ENCODE assay signal across 8 cellular contexts in genomic region chr12:48157889-48158370, GRCh38. TPM values are rescaled to one million over a fixed set of nuclear protein-coding genes. Genes with fewer than 3 reads are reported as not detected.
A peak's percentile ranks its signal among the peaks of the same experiment; 100 is the strongest.
DNase-seq lines count a peak whose midpoint lies in the region; ATAC-seq, FAIRE-seq and TF ChIP-seq lines count a peak whose summit lies in the region.

No MANE protein-coding gene starts in this region.

- POLR2A ChIA-PET in PC-3 (lab: Charles Lee; ENCODE audit: unreplicated experiment): no interaction called here
- POLR2A ChIA-PET in endothelial cell of umbilical vein (lab: Charles Lee): no interaction called here

- H3K79me2 ChIP-seq in PC-3 (ENCODE audit: low read length) (peaks cover 15% of the 10 kb centered on the region), endothelial cell of umbilical vein (ENCODE audit: control insufficient read depth, insufficient read depth, low read length) (peaks cover 9% of the 10 kb centered on the region)

- H3K4me1 ChIP-seq in PC-3 (ENCODE audit: insufficient read depth, low read length) (peaks cover 14% of the 10 kb centered on the region), endothelial cell of umbilical vein (ENCODE audit: control insufficient read depth, extremely low read depth, insufficient read depth, low read length) (peaks cover 3% of the 10 kb centered on the region), sigmoid colon (peaks cover 0 to 23% (median 10%) of the 10 kb centered on the region in 4 donors)

- 62 to 66% methylated on average over 3 of the region's 3 CpGs for WGBS in sigmoid colon, 2 donors

- H3K27ac ChIP-seq in PC-3 (ENCODE audit: low read length) (no peak overlapping the region), endothelial cell of umbilical vein (ENCODE audit: insufficient read depth, low read depth, low read length) (no peak overlapping the region), sigmoid colon (peak overlapping the region; percentile 84 to 90 (median 89))

- H3K4me2 ChIP-seq in PC-3 (ENCODE audit: low read length): peak overlapping the region; percentile 96
- H3K4me2 ChIP-seq in endothelial cell of umbilical vein (ENCODE audit: insufficient read depth, low read length): peak overlapping the region; percentile 60

- H2AFZ ChIP-seq in PC-3 (ENCODE audit: low read length): peak overlapping the region; percentile 97
- H2AFZ ChIP-seq in endothelial cell of umbilical vein (ENCODE audit: low read depth, low read length): peak overlapping the region; percentile 87

- H3K36me3 ChIP-seq in PC-3 (ENCODE audit: low read depth, low read length) (no peaks in the 10 kb centered on the region), endothelial cell of umbilical vein (ENCODE audit: control insufficient read depth in 2 of 2, extremely low read depth in 1 of 2, insufficient read depth in 2 of 2, low read length in 2 of 2) (no peaks in the 10 kb centered on the region), sigmoid colon (peaks cover 0 to 9% (median 6%) of the 10 kb centered on the region in 4 donors)

- no peaks in the 10 kb centered on the region for H3F3A ChIP-seq in PC-3 (ENCODE audit: low read length, unreplicated experiment)

- dilution Hi-C loops in endothelial cell of umbilical vein (cut with MboI; ENCODE audit: extremely low pct_ligation_motif_present, low sequenced_read_pairs): no loop called here

- H3K9me1 ChIP-seq in endothelial cell of umbilical vein (replicated peaks; ENCODE audit: control insufficient read depth, extremely low read depth, insufficient read depth, low read length): no peaks in the 10 kb centered on the region

- H3K9ac ChIP-seq in PC-3 (ENCODE audit: low read length): peak overlapping the region; percentile 78
- no peak overlapping the region for H3K9ac ChIP-seq in endothelial cell of umbilical vein (replicated peaks; ENCODE audit: extremely low read depth, insufficient read depth, low read length)

- H3K4me3 ChIP-seq in PC-3 (ENCODE audit: low read length) (peak overlapping the region; percentile 88), endothelial cell of umbilical vein (replicated peaks in 1 of 3; ENCODE audit: insufficient read depth in 1 of 3, low read depth in 1 of 3, low read length in 3 of 3) (peak overlapping the region in 2 of 3 experiments; percentile 28 to 66), sigmoid colon (peak overlapping the region; percentile 74 to 94 (median 89))

- no peak for TF ChIP-seq CTCF in PC-3 (conservative IDR thresholded peaks at IDR 0.05; ENCODE audit: low read depth, low read length)
- no peak for TF ChIP-seq CTCF in endothelial cell of umbilical vein (IDR thresholded peaks at IDR 0.05; ENCODE audit: extremely low read depth in 1 of 2, insufficient read depth in 1 of 2, low read depth in 1 of 2, low read length in 2 of 2)
- no peak for TF ChIP-seq CTCF in sigmoid colon (IDR thresholded peaks at IDR 0.05)
- TF ChIP-seq CTCF in GM13976 (IDR thresholded peaks at IDR 0.05; ENCODE audit: borderline replicate concordance, control extremely low read depth, extremely low read depth, insufficient read depth, missing control alignments): no peak

- DNase-seq in PC-3 (no peak), endothelial cell of umbilical vein (ENCODE audit: low read depth, low spot score) (no peak), sigmoid colon (no peak), GM13976 (ENCODE audit: low spot score) (no peak), RPMI8226 (no peak), DMS153 (lab: John Stamatoyannopoulos, UW) (no peak)

- H3K9me3 ChIP-seq in PC-3 (ENCODE audit: low read length) (no peaks in the 10 kb centered on the region), endothelial cell of umbilical vein (replicated peaks; ENCODE audit: control insufficient read depth, insufficient read depth, low read length) (no peaks in the 10 kb centered on the region), sigmoid colon (no peaks in the 10 kb centered on the region)

- CTCF ChIA-PET in PC-3 (lab: Charles Lee) (no interaction called here), endothelial cell of umbilical vein (lab: Charles Lee) (interaction anchor here (0.8 to 2.0 kb wide), 18 partner anchors 8 to 460 kb away, joined by 3 to 13 read pairs (median 4); partner anchors contain the start of genes CCDC184, PFKM and SENP1)

- no peaks in the 10 kb centered on the region for H3K9me2 ChIP-seq in PC-3 (replicated peaks; ENCODE audit: low read length)

- H3K27me3 ChIP-seq in PC-3 (ENCODE audit: low read length): no peaks in the 10 kb centered on the region
- peaks cover 4 to 7% of the 10 kb centered on the region in 2 experiments for H3K27me3 ChIP-seq in endothelial cell of umbilical vein (ENCODE audit: control insufficient read depth in 2 of 2, insufficient read depth in 2 of 2, low read length in 2 of 2)
- H3K27me3 ChIP-seq in sigmoid colon: no peaks in the 10 kb centered on the region

- in situ Hi-C loops in GM13976 (cut with MboI; ENCODE audit: low sequenced_read_pairs, unreplicated experiment): loop anchor here (25.0 kb wide), 2 partner anchors 196 to 446 kb away; partner anchors contain the start of genes RPAP3 and TMEM106C

- peak; percentile 9 for ATAC-seq in GM19035 (IDR thresholded peaks at IDR 0.05; ENCODE audit: unreplicated experiment)
- no peak for ATAC-seq in PC-3
- ATAC-seq in HG03457 (IDR thresholded peaks at IDR 0.05; ENCODE audit: unreplicated experiment): no peak

- TF ChIP-seq EP300 in sigmoid colon (IDR thresholded peaks at IDR 0.05): no peak

- intact Hi-C loops in PC-3 (cut with micrococcal nuclease) (loop anchor here (2.0 kb wide), 1 partner anchor 53 kb away; no protein-coding TSS in a partner anchor), endothelial cell of umbilical vein (cut with micrococcal nuclease) (loop anchor here (1.0 to 10.0 kb wide), 3 partner anchors 52 to 443 kb away; partner anchors contain the start of gene SENP1), sigmoid colon (cut with DNase I) (loop anchor here (1.0 to 5.0 kb wide), 2 partner anchors 39 to 53 kb away; no protein-coding TSS in a partner anchor)

- H4K20me1 ChIP-seq in PC-3 (ENCODE audit: low read length) (no peaks in the 10 kb centered on the region), endothelial cell of umbilical vein (replicated peaks; ENCODE audit: control insufficient read depth, extremely low read depth, insufficient read depth, low read length) (no peaks in the 10 kb centered on the region)

- BruUV-seq in PC-3 (replicated peaks; lab: Mats Ljungman, UMichigan): TSS peak; percentile 37
- no TSS peak for BruUV-seq in endothelial cell of umbilical vein (replicated peaks; lab: Mats Ljungman, UMichigan)

- FAIRE-seq in endothelial cell of umbilical vein (lab: Jason Lieb, UNC): peak; percentile 26

- no peak for TF ChIP-seq POLR2A in endothelial cell of umbilical vein (IDR thresholded peaks at IDR 0.05; ENCODE audit: low read depth, low read length)
- TF ChIP-seq POLR2A in sigmoid colon (IDR thresholded peaks at IDR 0.05): no peak

RNA-seq across cellular contexts. Expression of gene ASB8, which starts 0.6 kb away (rescaled TPM):
- total RNA-seq in PC-3 (2014; rRNA removed) (18.0 and 34.4 TPM in 2 replicates), endothelial cell of umbilical vein (26.5 and 29.7 TPM in 2 replicates), sigmoid colon (10 to 100 TPM; 35.6 to 64.3 (median 38.5) TPM)
- polyA plus RNA-seq in endothelial cell of umbilical vein (14.5 and 14.9 TPM in 2 replicates), sigmoid colon (10 to 100 TPM; 20.6 to 27.0 (median 25.8) TPM)
- 16.9 and 17.3 TPM in 2 replicates for polyA plus RNA-seq in endothelial cell of umbilical vein (2011; cell fraction: cytosol; rRNA removed)
- 16.9 and 19.7 TPM in 2 replicates for polyA plus RNA-seq in endothelial cell of umbilical vein (2011; cell fraction: nucleus; rRNA removed)
- polyA plus RNA-seq in endothelial cell of umbilical vein (2012): 16.5 and 24.5 TPM in 2 replicates
- 36.0 and 48.5 TPM in 2 replicates for polyA minus RNA-seq in endothelial cell of umbilical vein
- polyA minus RNA-seq in endothelial cell of umbilical vein (2011; cell fraction: cytosol; rRNA and poly(A)+ RNA removed): 21.3 TPM
- polyA minus RNA-seq in endothelial cell of umbilical vein (2011; cell fraction: nucleus; rRNA and poly(A)+ RNA removed): 16.8 and 21.0 TPM in 2 replicates

RNA-seq across cellular contexts. Expression of gene CCDC184, which starts 25.5 kb away (rescaled TPM):
- total RNA-seq in PC-3 (2014; rRNA removed): not detected in 2 replicates
- total RNA-seq in endothelial cell of umbilical vein: 0.18 TPM in 1 of 2 replicates, not detected in the other
- 0.27 and 0.39 TPM in 2 replicates for polyA plus RNA-seq in endothelial cell of umbilical vein
- 0.23 and 0.25 TPM in 2 replicates for polyA plus RNA-seq in endothelial cell of umbilical vein (2011; cell fraction: cytosol; rRNA removed)
- 0.17 TPM in 2 replicates for polyA plus RNA-seq in endothelial cell of umbilical vein (2011; cell fraction: nucleus; rRNA removed)
- 0.11 and 0.22 TPM in 2 replicates for polyA plus RNA-seq in endothelial cell of umbilical vein (2012)
- polyA minus RNA-seq in endothelial cell of umbilical vein: 0.22 TPM in 1 of 2 replicates, not detected in the other
- polyA minus RNA-seq in endothelial cell of umbilical vein (2011; cell fraction: cytosol; rRNA and poly(A)+ RNA removed): not detected
- 0.29 TPM in 1 of 2 replicates, not detected in the other for polyA minus RNA-seq in endothelial cell of umbilical vein (2011; cell fraction: nucleus; rRNA and poly(A)+ RNA removed)
- total RNA-seq in sigmoid colon: 1 to 10 TPM; 1.7 to 3.3 (median 2.1) TPM
- under 1 TPM in 2 of 3 donors, not detected in 1; 0.60 to 0.96 TPM for polyA plus RNA-seq in sigmoid colon

RNA-seq across cellular contexts. Expression of gene PFKM, which starts 38.8 kb away (rescaled TPM):
- 62.2 and 80.8 TPM in 2 replicates for total RNA-seq in PC-3 (2014; rRNA removed)
- total RNA-seq in endothelial cell of umbilical vein: 74.4 and 76.7 TPM in 2 replicates
- 49.7 and 53.4 TPM in 2 replicates for polyA plus RNA-seq in endothelial cell of umbilical vein
- polyA plus RNA-seq in endothelial cell of umbilical vein (2011; cell fraction: cytosol; rRNA removed): 49.6 and 54.8 TPM in 2 replicates
- 165 and 166 TPM in 2 replicates for polyA plus RNA-seq in endothelial cell of umbilical vein (2011; cell fraction: nucleus; rRNA removed)
- 99.6 and 139 TPM in 2 replicates for polyA plus RNA-seq in endothelial cell of umbilical vein (2012)
- polyA minus RNA-seq in endothelial cell of umbilical vein: 136 and 149 TPM in 2 replicates
- polyA minus RNA-seq in endothelial cell of umbilical vein (2011; cell fraction: cytosol; rRNA and poly(A)+ RNA removed): 35.2 TPM
- polyA minus RNA-seq in endothelial cell of umbilical vein (2011; cell fraction: nucleus; rRNA and poly(A)+ RNA removed): 36.8 and 57.4 TPM in 2 replicates
- total RNA-seq in sigmoid colon: 10 to 100 TPM; 59.2 to 70.6 (median 67.3) TPM
- polyA plus RNA-seq in sigmoid colon: 10 to 100 TPM; 15.6 to 31.1 (median 17.8) TPM

RNA-seq across cellular contexts. Expression of gene OR10AD1, which starts 45.2 kb away (rescaled TPM):
- total RNA-seq in PC-3 (2014; rRNA removed) (not detected in 2 replicates), endothelial cell of umbilical vein (not detected in 2 replicates), sigmoid colon (not detected)
- polyA plus RNA-seq in endothelial cell of umbilical vein (not detected in 2 replicates), sigmoid colon (not detected)
- polyA plus RNA-seq in endothelial cell of umbilical vein (2011; cell fraction: cytosol; rRNA removed): not detected in 2 replicates
- polyA plus RNA-seq in endothelial cell of umbilical vein (2011; cell fraction: nucleus; rRNA removed): not detected in 2 replicates
- not detected in 2 replicates for polyA plus RNA-seq in endothelial cell of umbilical vein (2012)
- not detected in 2 replicates for polyA minus RNA-seq in endothelial cell of umbilical vein
- not detected for polyA minus RNA-seq in endothelial cell of umbilical vein (2011; cell fraction: cytosol; rRNA and poly(A)+ RNA removed)
- polyA minus RNA-seq in endothelial cell of umbilical vein (2011; cell fraction: nucleus; rRNA and poly(A)+ RNA removed): not detected in 2 replicates

RNA-seq across cellular contexts. Expression of gene SENP1, which starts 52.1 kb away (rescaled TPM):
- total RNA-seq in PC-3 (2014; rRNA removed) (16.9 and 20.9 TPM in 2 replicates), endothelial cell of umbilical vein (20.5 and 21.3 TPM in 2 replicates), sigmoid colon (10 to 100 TPM; 16.9 to 26.0 (median 24.3) TPM)
- polyA plus RNA-seq in endothelial cell of umbilical vein (8.4 and 9.9 TPM in 2 replicates), sigmoid colon (1 to 10 TPM; 4.2 to 5.9 (median 4.4) TPM)
- polyA plus RNA-seq in endothelial cell of umbilical vein (2011; cell fraction: cytosol; rRNA removed): 9.3 and 9.7 TPM in 2 replicates
- polyA plus RNA-seq in endothelial cell of umbilical vein (2011; cell fraction: nucleus; rRNA removed): 12.5 and 13.3 TPM in 2 replicates
- polyA plus RNA-seq in endothelial cell of umbilical vein (2012): 7.4 and 12.4 TPM in 2 replicates
- 19.4 and 22.0 TPM in 2 replicates for polyA minus RNA-seq in endothelial cell of umbilical vein
- 28.5 TPM for polyA minus RNA-seq in endothelial cell of umbilical vein (2011; cell fraction: cytosol; rRNA and poly(A)+ RNA removed)
- 22.4 and 38.8 TPM in 2 replicates for polyA minus RNA-seq in endothelial cell of umbilical vein (2011; cell fraction: nucleus; rRNA and poly(A)+ RNA removed)

Comparison
In these comparisons a context has a peak if more than half of its experiments do, and no peak if none do; other contexts are left out.
1. H3K27ac ChIP-seq: peak in sigmoid colon (4 of 4); none in PC-3 (single experiment) and endothelial cell of umbilical vein (single experiment).
2. Peak in every context shown above with its lines, with median percentiles within 50 percentile points of each other: H3K4me3 ChIP-seq.